1 cellular context compared by ENCODE assay signal in the genomic region with DNA sequence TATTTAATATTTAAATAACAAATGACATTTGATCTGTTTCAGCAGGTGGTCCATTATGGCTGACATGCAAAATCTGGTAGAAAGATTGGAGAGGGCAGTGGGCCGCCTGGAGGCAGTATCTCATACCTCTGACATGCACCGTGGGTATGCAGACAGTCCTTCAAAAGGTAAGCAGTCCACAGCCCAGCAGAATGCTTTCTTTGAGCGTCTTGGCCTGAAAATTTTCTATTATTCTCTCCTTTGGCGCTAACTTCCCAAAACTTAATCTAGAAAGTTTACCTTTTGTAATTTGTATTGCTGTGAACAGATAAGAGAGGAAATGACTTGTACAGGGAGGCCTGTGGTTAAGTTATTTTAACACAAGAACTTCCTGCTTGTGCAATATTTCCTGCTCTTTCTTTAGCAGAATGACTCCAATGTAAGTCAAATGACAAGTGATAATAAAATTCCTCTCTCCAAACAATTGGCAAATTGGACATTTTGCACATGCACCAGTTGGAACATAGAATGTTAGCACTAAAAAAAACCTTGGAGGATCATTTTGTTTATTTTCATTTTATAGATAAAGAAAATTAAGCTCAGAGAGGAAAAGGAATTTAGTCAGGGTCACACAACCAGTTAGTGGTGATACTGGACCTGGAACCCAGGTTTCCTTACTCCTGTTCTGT.
A peak's percentile ranks its signal among the peaks of the same experiment; 100 is the strongest.
TF ChIP-seq lines count a peak whose summit lies in the region.

No MANE protein-coding gene starts in this region.

TF ChIP-seq in IMR-90, 13 proteins besides CTCF, POLR2A, EP300 and RAD21:
- no peak for TF ChIP-seq USF2 (IDR thresholded peaks at IDR 0.05; ENCODE audit: low read depth, low read length)
- peak; percentile 94 for TF ChIP-seq CEBPB (IDR thresholded peaks at IDR 0.05; ENCODE audit: low read depth, low read length)
